ENCODE assay signal across 24 cellular contexts in the genomic region with DNA sequence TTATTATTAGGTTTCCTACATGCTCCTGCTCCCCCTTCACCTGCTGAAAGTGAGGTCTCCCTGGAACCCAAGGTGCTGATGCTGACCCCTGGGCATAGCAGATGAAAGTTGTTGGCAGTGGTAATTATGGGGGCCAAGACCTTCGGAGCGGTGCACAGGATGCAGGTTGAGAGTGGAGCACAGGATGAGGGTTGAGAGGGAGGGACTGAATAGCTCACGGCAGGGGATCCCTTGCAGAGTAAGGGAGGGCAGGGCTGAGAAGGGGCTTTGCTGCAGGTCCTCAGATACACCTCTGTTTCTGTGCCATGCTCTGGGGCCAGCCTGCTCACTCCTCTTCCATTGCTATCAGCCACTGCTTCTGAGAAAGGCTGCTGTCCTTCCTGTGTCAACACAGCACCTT.
DNase-seq lines count a peak whose midpoint lies in the region; ATAC-seq and TF ChIP-seq lines count a peak whose summit lies in the region.
"Had no signal": no experiment of that assay in that cellular context is flagged by ENCODE, and none has a peak within 500 bp of the region (broad histone marks: within the 10 kb centered on the region; RNA-seq: fewer than 3 reads in every experiment).

No MANE protein-coding gene starts in this region.

- no peaks in the 10 kb centered on the region for H3K9me3 ChIP-seq in H9 (ENCODE audit: control insufficient read depth, low read depth, low read length)
- H3K9me3 ChIP-seq: body of pancreas, transverse colon had no signal

- no peak overlapping the region for H3K4ac ChIP-seq in H9 (ENCODE audit: low read depth, low read length)

- H3K4me1 Mint-ChIP-seq in H9 (peaks cover 46 to 50% of the 10 kb centered on the region in 2 experiments), WTC11 (peaks cover 35% of the 10 kb centered on the region)
- H3K4me1 Mint-ChIP-seq: B cell had no signal

- no peaks in the 10 kb centered on the region for H3K79me1 ChIP-seq in H9 (ENCODE audit: insufficient read depth, low read depth, low read length, poor library complexity, severe bottlenecking)

- H3K23me2 ChIP-seq in H9 (ENCODE audit: insufficient read length, low read depth, low read length, poor library complexity, severe bottlenecking): no peaks in the 10 kb centered on the region

- no peaks in the 10 kb centered on the region for H3K27me3 ChIP-seq in H9 (ENCODE audit: insufficient read depth, low read length)
- H3K27me3 ChIP-seq: body of pancreas, dorsolateral prefrontal cortex, transverse colon had no signal

- no peaks in the 10 kb centered on the region for H3K27me3 Mint-ChIP-seq in H9 (ENCODE audit: low read depth)
- no peaks in the 10 kb centered on the region for H3K27me3 Mint-ChIP-seq in WTC11 (ENCODE audit: low read depth)

- H2BK20ac ChIP-seq in H9 (ENCODE audit: low read depth, low read length, poor library complexity, severe bottlenecking): no peak overlapping the region

- H3K27ac Mint-ChIP-seq in H9 (peak overlapping the region in 1 of 3 experiments; percentile 58; a peak in 2 of 7 replicates), WTC11 (peak overlapping the region; percentile 46; the same call in 1 of the 2 replicates)
- H3K27ac Mint-ChIP-seq: B cell, T-helper 17 cell had no signal

- H2BK5ac ChIP-seq in H9 (ENCODE audit: insufficient read length, low read length): no peak overlapping the region

- H3K9me3 Mint-ChIP-seq in H9 (no peaks in the 10 kb centered on the region), WTC11 (no peaks in the 10 kb centered on the region)
- H3K9me3 Mint-ChIP-seq: neural crest cell had no signal

- no peak overlapping the region for H3K18ac ChIP-seq in H9 (ENCODE audit: insufficient read length, low read depth, low read length)

- H3K23ac ChIP-seq in H9 (ENCODE audit: insufficient read length, low read depth, low read length): no peak overlapping the region

- H3K56ac ChIP-seq in H9 (ENCODE audit: insufficient read length, low read depth, low read length): no peak overlapping the region

- no peak overlapping the region for H2BK12ac ChIP-seq in H9 (ENCODE audit: insufficient read length, low read depth, low read length)

- ATAC-seq in WTC11 (peak; percentile 91), GM21515 (IDR thresholded peaks at IDR 0.05; ENCODE audit: unreplicated experiment) (no peak), GM21423 (IDR thresholded peaks at IDR 0.05; ENCODE audit: unreplicated experiment) (no peak)
- ATAC-seq in stimulated activated naive CD8-positive, alpha-beta T cell treated with anti-CD3 and anti-CD28 coated beads, Interleukin-15, Interleukin-2, amounts not matched to agents 100 U/mL and 50 U/mL, for 24 hours: no peak
- ATAC-seq: body of pancreas, T-helper 17 cell had no signal

- no peak overlapping the region for H2AFZ ChIP-seq in H9 (ENCODE audit: low read length)
- H2AFZ ChIP-seq: parathyroid adenoma had no signal

- no peak overlapping the region for H4K8ac ChIP-seq in H9 (replicated peaks; ENCODE audit: insufficient read length, low read depth, low read length)

- H3K9ac ChIP-seq in H9 (ENCODE audit: extremely low read depth, insufficient read length, low read length): no peak overlapping the region
- H3K9ac ChIP-seq: parathyroid adenoma had no signal

- TF ChIP-seq CTCF in H9 (conservative IDR thresholded peaks at IDR 0.05): no peak
- no peak for TF ChIP-seq CTCF in WTC11 (IDR thresholded peaks at IDR 0.05)

- DNase-seq in NCI-H510A treated with DMSO at 0.1 percent for 48 hours (lab: John Stamatoyannopoulos, UW) (peak; percentile 45), NCI-H510A (lab: John Stamatoyannopoulos, UW) (no peak), H9 (peak; percentile 53), WTC11 (ENCODE audit: low spot score) (peak; percentile 38), islet precursor cell (peak; percentile 35)
- DNase-seq in stimulated activated naive CD8-positive, alpha-beta T cell treated with anti-CD3 and anti-CD28 coated beads, Interleukin-15, Interleukin-2, amounts not matched to agents 100 U/mL and 50 U/mL, for 24 hours: no peak
- DNase-seq: activated CD4-positive, alpha-beta T cell treated with anti-CD3 and anti-CD28 coated beads for 1 hour; activated effector memory CD4-positive, alpha-beta T cell treated with Interleukin-2 at 50 U/mL for 16 hours; activated T-cell treated with anti-CD3 and anti-CD28 coated beads for 4 hours; body of pancreas; DMS153; dorsolateral prefrontal cortex; Kasumi-1; mammary epithelial cell; MV-4-11; NCI-H1694 treated with DMSO at 0.1 percent for 48 hours; stimulated activated CD4-positive, alpha-beta T cell treated with anti-CD3 and anti-CD28 coated beads, Interleukin-2, amount 100 ng/mL, for 24 hours; T-helper 17 cell; transverse colon had no signal

- H3K27ac ChIP-seq in H9 (ENCODE audit: insufficient read length, low read depth, low read length): no peak overlapping the region
- H3K27ac ChIP-seq: body of pancreas, dorsolateral prefrontal cortex, parathyroid adenoma, transverse colon had no signal

- no peaks in the 10 kb centered on the region for H4K20me1 ChIP-seq in H9 (ENCODE audit: control insufficient read depth, insufficient read depth, insufficient read length)

- CTCF ChIA-PET in WTC11 (lab: Charles Lee): interaction anchor here (1.7 kb wide), 1 partner anchor 12 kb away, joined by 5 read pairs; no protein-coding TSS in a partner anchor

- no peak overlapping the region for H4K91ac ChIP-seq in H9 (ENCODE audit: insufficient read length, low read depth, low read length)

- H2AK5ac ChIP-seq in H9 (ENCODE audit: insufficient read length, low read length): no peak overlapping the region

- WGBS in H9 (ENCODE audit: extremely low coverage, insufficient read length, low lambda C conversion rate): no CpG with 5 or more reads among the region's 3 CpGs

- peaks cover 10% of the 10 kb centered on the region for H3K4me1 ChIP-seq in H9 (ENCODE audit: insufficient read depth, low read length)
- H3K4me1 ChIP-seq: parathyroid adenoma, transverse colon had no signal

- no peak overlapping the region for H3K14ac ChIP-seq in H9 (ENCODE audit: insufficient read depth, low read length)

- H3K79me2 ChIP-seq in H9 (ENCODE audit: insufficient read depth, low read length): no peaks in the 10 kb centered on the region
- H3K79me2 ChIP-seq: parathyroid adenoma had no signal

- no peak overlapping the region for H3K4me2 ChIP-seq in H9 (ENCODE audit: insufficient read depth, insufficient read length, low read length)

- POLR2A ChIA-PET in WTC11 (lab: Charles Lee): no interaction called here

- H3K4me3 Mint-ChIP-seq in H9 (no peak overlapping the region), WTC11 (no peak overlapping the region)
- H3K4me3 Mint-ChIP-seq: B cell, T-helper 17 cell had no signal

- H2BK15ac ChIP-seq in H9 (ENCODE audit: low read depth, low read length): no peak overlapping the region

- no peak overlapping the region for H3T11ph ChIP-seq in H9 (ENCODE audit: low read length)

- no peak overlapping the region for H2BK120ac ChIP-seq in H9 (ENCODE audit: low read depth, low read length, poor library complexity, severe bottlenecking)

- no peaks in the 10 kb centered on the region; a peak in 1 of 7 replicates for H3K36me3 Mint-ChIP-seq in H9 (ENCODE audit: insufficient read depth in 1 of 3, low read depth in 3 of 3)
- no peaks in the 10 kb centered on the region for H3K36me3 Mint-ChIP-seq in WTC11

- no peak overlapping the region for H4K5ac ChIP-seq in H9 (ENCODE audit: insufficient read length, low read depth, low read length)

TF ChIP-seq in WTC11, 78 proteins besides CTCF, POLR2A, EP300 and RAD21 (continues in another document):
- TF ChIP-seq KAT7 (CRISPR knock-in tag; IDR thresholded peaks at IDR 0.05; ENCODE audit: borderline replicate concordance) (no peak), OVOL2 (CRISPR knock-in tag; IDR thresholded peaks at IDR 0.05; ENCODE audit: borderline replicate concordance) (no peak), SP1 (CRISPR knock-in tag; conservative IDR thresholded peaks at IDR 0.05) (no peak), TEAD1 (CRISPR knock-in tag; IDR thresholded peaks at IDR 0.05) (no peak), NR3C1 (CRISPR knock-in tag; conservative IDR thresholded peaks at IDR 0.05; ENCODE audit: low read depth) (no peak), HMGA2 (CRISPR knock-in tag; IDR thresholded peaks at IDR 0.05) (no peak), NFE2L1 (CRISPR knock-in tag; IDR thresholded peaks at IDR 0.05) (no peak), MYBL2 (CRISPR knock-in tag; IDR thresholded peaks at IDR 0.05) (no peak), ZNF219 (CRISPR knock-in tag; IDR thresholded peaks at IDR 0.05; ENCODE audit: borderline replicate concordance) (no peak), TP53 (CRISPR knock-in tag; IDR thresholded peaks at IDR 0.05) (no peak), ESRRA (CRISPR knock-in tag; IDR thresholded peaks at IDR 0.05; ENCODE audit: borderline replicate concordance) (no peak), ZNF232 (CRISPR knock-in tag; IDR thresholded peaks at IDR 0.05) (no peak)
- TF ChIP-seq, protein P1, sequence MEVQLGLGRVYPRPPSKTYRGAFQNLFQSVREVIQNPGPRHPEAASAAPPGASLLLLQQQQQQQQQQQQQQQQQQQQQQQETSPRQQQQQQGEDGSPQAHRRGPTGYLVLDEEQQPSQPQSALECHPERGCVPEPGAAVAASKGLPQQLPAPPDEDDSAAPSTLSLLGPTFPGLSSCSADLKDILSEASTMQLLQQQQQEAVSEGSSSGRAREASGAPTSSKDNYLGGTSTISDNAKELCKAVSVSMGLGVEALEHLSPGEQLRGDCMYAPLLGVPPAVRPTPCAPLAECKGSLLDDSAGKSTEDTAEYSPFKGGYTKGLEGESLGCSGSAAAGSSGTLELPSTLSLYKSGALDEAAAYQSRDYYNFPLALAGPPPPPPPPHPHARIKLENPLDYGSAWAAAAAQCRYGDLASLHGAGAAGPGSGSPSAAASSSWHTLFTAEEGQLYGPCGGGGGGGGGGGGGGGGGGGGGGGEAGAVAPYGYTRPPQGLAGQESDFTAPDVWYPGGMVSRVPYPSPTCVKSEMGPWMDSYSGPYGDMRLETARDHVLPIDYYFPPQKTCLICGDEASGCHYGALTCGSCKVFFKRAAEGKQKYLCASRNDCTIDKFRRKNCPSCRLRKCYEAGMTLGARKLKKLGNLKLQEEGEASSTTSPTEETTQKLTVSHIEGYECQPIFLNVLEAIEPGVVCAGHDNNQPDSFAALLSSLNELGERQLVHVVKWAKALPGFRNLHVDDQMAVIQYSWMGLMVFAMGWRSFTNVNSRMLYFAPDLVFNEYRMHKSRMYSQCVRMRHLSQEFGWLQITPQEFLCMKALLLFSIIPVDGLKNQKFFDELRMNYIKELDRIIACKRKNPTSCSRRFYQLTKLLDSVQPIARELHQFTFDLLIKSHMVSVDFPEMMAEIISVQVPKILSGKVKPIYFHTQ (CRISPR knock-in tag; IDR thresholded peaks at IDR 0.05): no peak

Comparison
In these comparisons a context has a peak if more than half of its experiments do, and no peak if none do; other contexts are left out.
1. DNase-seq: peak in NCI-H510A treated with DMSO at 0.1 percent for 48 hours (single experiment), H9 (single experiment), WTC11 (single experiment) and islet precursor cell (single experiment); none in NCI-H510A (single experiment) and stimulated activated naive CD8-positive, alpha-beta T cell treated with anti-CD3 and anti-CD28 coated beads, Interleukin-15, Interleukin-2, amounts not matched to agents 100 U/mL and 50 U/mL, for 24 hours (single experiment).